Comparison of ENCODE assay signal across 11 cellular contexts in the genomic region with DNA sequence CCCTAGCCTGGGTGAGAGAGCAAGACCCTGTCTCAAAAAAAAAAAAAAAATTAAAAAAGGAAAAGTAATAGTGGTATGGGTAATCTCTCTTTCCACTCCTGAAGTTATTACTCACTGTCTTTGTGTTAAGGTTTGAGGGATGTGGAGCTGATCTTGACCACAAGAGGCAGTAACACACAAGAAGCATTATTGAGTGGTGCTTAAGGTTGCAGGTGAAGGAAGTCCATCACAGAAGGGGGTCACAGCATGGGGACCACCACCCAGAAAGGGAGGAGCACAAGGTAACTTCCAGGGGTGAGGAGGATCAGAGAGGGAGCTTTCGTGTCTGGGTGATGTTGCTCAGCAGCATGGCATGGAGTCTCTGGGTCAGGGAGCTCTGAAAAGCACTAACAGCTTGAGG.
DNase-seq lines count a peak whose midpoint lies in the region; ATAC-seq and TF ChIP-seq lines count a peak whose summit lies in the region.
"Had no signal": no experiment of that assay in that cellular context is flagged by ENCODE, and none has a peak within 500 bp of the region (broad histone marks: within the 10 kb centered on the region; RNA-seq: fewer than 3 reads in every experiment).

No MANE protein-coding gene starts in this region.

- no peak overlapping the region for H3K4me3 ChIP-seq in left ventricle myocardium inferior
- no peak overlapping the region for H3K4me3 ChIP-seq in right atrium auricular region
- H3K4me3 ChIP-seq in Loucy (ENCODE audit: low read length, poor library complexity, severe bottlenecking), result no peak overlapping the region
- no peak overlapping the region for H3K4me3 ChIP-seq in epithelial cell of esophagus (ENCODE audit: low read length)

- no peaks in the 10 kb centered on the region for H4K20me1 ChIP-seq in Loucy (ENCODE audit: insufficient read depth, low read length, poor library complexity, severe bottlenecking)

- DNase-seq in left ventricle myocardium inferior (no peak), right atrium auricular region (ENCODE audit: low spot score) (no peak), epithelial cell of esophagus (ENCODE audit: low read depth) (peak; percentile 33), type B pancreatic cell (ENCODE audit: extremely low spot score, unreplicated experiment) (no peak)
- no peak for DNase-seq in stimulated activated CD8-positive, alpha-beta memory T cell treated with anti-CD3 and anti-CD28 coated beads, Interleukin-4, amount 100 ng/mL, for 48 hours
- DNase-seq in stimulated activated CD4-positive, alpha-beta T cell treated with anti-CD3 and anti-CD28 coated beads, Interleukin-4, amount 100 ng/mL, for 1 hour, result no peak
- DNase-seq: activated naive CD4-positive, alpha-beta T cell treated with Interleukin-2 at 50 U/mL for 16 hours; hippocampal formation had no signal

- no peaks in the 10 kb centered on the region for H3K36me3 ChIP-seq in left ventricle myocardium inferior
- no peaks in the 10 kb centered on the region for H3K36me3 ChIP-seq in right atrium auricular region
- no peaks in the 10 kb centered on the region for H3K36me3 ChIP-seq in Loucy (ENCODE audit: insufficient read depth, low read length)

- no peak overlapping the region for H3K27ac ChIP-seq in left ventricle myocardium inferior (replicated peaks)
- no peak overlapping the region for H3K27ac ChIP-seq in right atrium auricular region

- H3K9me3 ChIP-seq in left ventricle myocardium inferior (replicated peaks) (peaks cover 13% of the 10 kb centered on the region), right atrium auricular region (no peaks in the 10 kb centered on the region), Loucy (ENCODE audit: insufficient read depth, low read depth, low read length) (no peaks in the 10 kb centered on the region)

- intact Hi-C loops in left ventricle myocardium inferior (cut with micrococcal nuclease), result no loop called here

- TF ChIP-seq CTCF in left ventricle myocardium inferior (IDR thresholded peaks at IDR 0.05; ENCODE audit: borderline replicate concordance) (peak; percentile 31), right atrium auricular region (IDR thresholded peaks at IDR 0.05) (peak in 1 of 2 donors; percentile 24), Loucy (conservative IDR thresholded peaks at IDR 0.05; ENCODE audit: low read length) (peak; percentile 74), epithelial cell of esophagus (IDR thresholded peaks at IDR 0.05; ENCODE audit: insufficient read depth, low read depth, low read length, missing control alignments) (peak; percentile 52), type B pancreatic cell (conservative IDR thresholded peaks at IDR 0.05) (peak; percentile 61)

- no peak overlapping the region for H2AFZ ChIP-seq in Loucy (ENCODE audit: low read length)

- H3K36me3 Mint-ChIP-seq in type B pancreatic cell, result no peaks in the 10 kb centered on the region

- H3K4me1 ChIP-seq in left ventricle myocardium inferior (no peaks in the 10 kb centered on the region), right atrium auricular region (no peaks in the 10 kb centered on the region), Loucy (ENCODE audit: insufficient read depth, low read length, poor library complexity, severe bottlenecking) (no peaks in the 10 kb centered on the region)

- no peak overlapping the region for H3K4me2 ChIP-seq in Loucy (ENCODE audit: low read depth, low read length, poor library complexity, severe bottlenecking)

- H3K4me3 Mint-ChIP-seq in type B pancreatic cell, result no peak overlapping the region

- H3K4me1 Mint-ChIP-seq in type B pancreatic cell (ENCODE audit: unreplicated experiment), result no peaks in the 10 kb centered on the region

- no peak overlapping the region for H3K9ac ChIP-seq in Loucy (ENCODE audit: low read depth, low read length, poor library complexity, severe bottlenecking)

- H3K27me3 ChIP-seq in left ventricle myocardium inferior (ENCODE audit: low read depth) (no peaks in the 10 kb centered on the region), right atrium auricular region (no peaks in the 10 kb centered on the region), Loucy (ENCODE audit: insufficient read depth, low read length, poor library complexity, severe bottlenecking) (no peaks in the 10 kb centered on the region)

- ATAC-seq in HG03521 (IDR thresholded peaks at IDR 0.05; ENCODE audit: unreplicated experiment), result no peak
- ATAC-seq: Right ventricle myocardium inferior had no signal

- no peaks in the 10 kb centered on the region for H3F3A ChIP-seq in Loucy (ENCODE audit: low read depth)

- no peaks in the 10 kb centered on the region for H3K27me3 Mint-ChIP-seq in type B pancreatic cell

- no peak overlapping the region for H3K27ac Mint-ChIP-seq in type B pancreatic cell

- H3K79me2 ChIP-seq in Loucy (ENCODE audit: insufficient read depth, low read length), result no peaks in the 10 kb centered on the region

- no peaks in the 10 kb centered on the region for H3K9me2 ChIP-seq in Loucy (replicated peaks; ENCODE audit: low read depth, low read length)

- peaks cover 4% of the 10 kb centered on the region for H3K9me3 Mint-ChIP-seq in type B pancreatic cell
